2 cellular contexts compared by ENCODE assay signal in the genomic region with DNA sequence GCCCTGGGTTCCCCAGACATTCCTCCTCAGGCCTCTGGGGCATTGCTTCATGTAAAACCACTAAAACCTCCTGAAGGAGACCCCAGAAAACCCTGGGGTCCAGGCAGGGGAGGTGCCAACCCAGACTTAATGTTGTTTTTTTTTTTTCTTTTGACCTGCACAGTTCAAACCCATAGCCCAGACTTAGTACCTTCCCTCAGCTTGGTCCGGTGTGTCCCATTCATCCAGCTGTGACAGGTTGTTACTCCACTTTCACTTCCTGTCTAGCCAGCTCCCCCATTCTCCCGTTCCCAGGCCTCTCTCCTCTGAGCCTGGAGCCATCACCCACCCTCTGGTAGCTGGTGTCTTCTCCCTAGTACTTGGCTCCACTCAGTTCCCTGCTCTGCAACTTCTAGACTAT.
A peak's percentile ranks its signal among the peaks of the same experiment; 100 is the strongest.
TF ChIP-seq lines count a peak whose summit lies in the region.

No MANE protein-coding gene starts in this region.

TF ChIP-seq in A549, 52 proteins besides CTCF, POLR2A, EP300 and RAD21:
- TF ChIP-seq NR3C1 (IDR thresholded peaks at IDR 0.05): no peak
- TF ChIP-seq TFCP2L1 (CRISPR knock-in tag; IDR thresholded peaks at IDR 0.05): no peak
- no peak for TF ChIP-seq BHLHE40 (IDR thresholded peaks at IDR 0.05; ENCODE audit: low read depth, low read length)
- TF ChIP-seq KDM1A (IDR thresholded peaks at IDR 0.05; ENCODE audit: low read depth): no peak
- TF ChIP-seq SREBF2 (IDR thresholded peaks at IDR 0.05): no peak
- no peak for TF ChIP-seq CHD4 (IDR thresholded peaks at IDR 0.05; ENCODE audit: borderline replicate concordance)
- no peak for TF ChIP-seq EHMT2 (IDR thresholded peaks at IDR 0.05; ENCODE audit: low read depth)
- no peak for TF ChIP-seq ZNF302 (CRISPR knock-in tag; IDR thresholded peaks at IDR 0.05)
- no peak for TF ChIP-seq NPAS2 (CRISPR knock-in tag; IDR thresholded peaks at IDR 0.05; ENCODE audit: borderline replicate concordance)
- TF ChIP-seq FOSL2 (IDR thresholded peaks at IDR 0.05): no peak
- TF ChIP-seq FOSL2 (CRISPR knock-in tag; IDR thresholded peaks at IDR 0.05): no peak
- no peak for TF ChIP-seq HOXB13 (CRISPR knock-in tag; IDR thresholded peaks at IDR 0.05; ENCODE audit: low read depth)
- no peak for TF ChIP-seq JUNB (IDR thresholded peaks at IDR 0.05)
- TF ChIP-seq, protein P1, sequence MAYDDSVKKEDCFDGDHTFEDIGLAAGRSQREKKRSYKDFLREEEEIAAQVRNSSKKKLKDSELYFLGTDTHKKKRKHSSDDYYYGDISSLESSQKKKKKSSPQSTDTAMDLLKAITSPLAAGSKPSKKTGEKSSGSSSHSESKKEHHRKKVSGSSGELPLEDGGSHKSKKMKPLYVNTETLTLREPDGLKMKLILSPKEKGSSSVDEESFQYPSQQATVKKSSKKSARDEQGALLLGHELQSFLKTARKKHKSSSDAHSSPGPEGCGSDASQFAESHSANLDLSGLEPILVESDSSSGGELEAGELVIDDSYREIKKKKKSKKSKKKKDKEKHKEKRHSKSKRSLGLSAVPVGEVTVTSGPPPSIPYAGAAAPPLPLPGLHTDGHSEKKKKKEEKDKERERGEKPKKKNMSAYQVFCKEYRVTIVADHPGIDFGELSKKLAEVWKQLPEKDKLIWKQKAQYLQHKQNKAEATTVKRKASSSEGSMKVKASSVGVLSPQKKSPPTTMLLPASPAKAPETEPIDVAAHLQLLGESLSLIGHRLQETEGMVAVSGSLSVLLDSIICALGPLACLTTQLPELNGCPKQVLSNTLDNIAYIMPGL (CRISPR knock-in tag; IDR thresholded peaks at IDR 0.05; ENCODE audit: borderline replicate concordance): no peak
- TF ChIP-seq, protein P2, sequence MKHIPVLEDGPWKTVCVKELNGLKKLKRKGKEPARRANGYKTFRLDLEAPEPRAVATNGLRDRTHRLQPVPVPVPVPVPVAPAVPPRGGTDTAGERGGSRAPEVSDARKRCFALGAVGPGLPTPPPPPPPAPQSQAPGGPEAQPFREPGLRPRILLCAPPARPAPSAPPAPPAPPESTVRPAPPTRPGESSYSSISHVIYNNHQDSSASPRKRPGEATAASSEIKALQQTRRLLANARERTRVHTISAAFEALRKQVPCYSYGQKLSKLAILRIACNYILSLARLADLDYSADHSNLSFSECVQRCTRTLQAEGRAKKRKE (CRISPR knock-in tag; IDR thresholded peaks at IDR 0.05; ENCODE audit: low read depth): no peak

TF ChIP-seq in Ishikawa, 13 proteins besides CTCF, POLR2A, EP300 and RAD21:
- TF ChIP-seq, protein P3, sequence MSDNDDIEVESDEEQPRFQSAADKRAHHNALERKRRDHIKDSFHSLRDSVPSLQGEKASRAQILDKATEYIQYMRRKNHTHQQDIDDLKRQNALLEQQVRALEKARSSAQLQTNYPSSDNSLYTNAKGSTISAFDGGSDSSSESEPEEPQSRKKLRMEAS (IDR thresholded peaks at IDR 0.05): no peak
- TF ChIP-seq TCF12 (IDR thresholded peaks at IDR 0.05; ENCODE audit: low read depth) (peak; percentile 44; the same call in 1 of the 2 replicates), ZBTB7A (IDR thresholded peaks at IDR 0.05; ENCODE audit: low read depth) (no peak), CEBPB (IDR thresholded peaks at IDR 0.05) (no peak), NFIC (IDR thresholded peaks at IDR 0.05) (peak; percentile 9; the same call in 1 of the 2 replicates), CREB1 (IDR thresholded peaks at IDR 0.05; ENCODE audit: low read depth) (no peak), FOXM1 (IDR thresholded peaks at IDR 0.05; ENCODE audit: borderline replicate concordance, low read depth) (no peak), TEAD4 (IDR thresholded peaks at IDR 0.05) (no peak), YY1 (IDR thresholded peaks at IDR 0.05; ENCODE audit: low read depth) (no peak), TAF1 (IDR thresholded peaks at IDR 0.05; ENCODE audit: low read depth) (no peak)
- TF ChIP-seq, protein P4, sequence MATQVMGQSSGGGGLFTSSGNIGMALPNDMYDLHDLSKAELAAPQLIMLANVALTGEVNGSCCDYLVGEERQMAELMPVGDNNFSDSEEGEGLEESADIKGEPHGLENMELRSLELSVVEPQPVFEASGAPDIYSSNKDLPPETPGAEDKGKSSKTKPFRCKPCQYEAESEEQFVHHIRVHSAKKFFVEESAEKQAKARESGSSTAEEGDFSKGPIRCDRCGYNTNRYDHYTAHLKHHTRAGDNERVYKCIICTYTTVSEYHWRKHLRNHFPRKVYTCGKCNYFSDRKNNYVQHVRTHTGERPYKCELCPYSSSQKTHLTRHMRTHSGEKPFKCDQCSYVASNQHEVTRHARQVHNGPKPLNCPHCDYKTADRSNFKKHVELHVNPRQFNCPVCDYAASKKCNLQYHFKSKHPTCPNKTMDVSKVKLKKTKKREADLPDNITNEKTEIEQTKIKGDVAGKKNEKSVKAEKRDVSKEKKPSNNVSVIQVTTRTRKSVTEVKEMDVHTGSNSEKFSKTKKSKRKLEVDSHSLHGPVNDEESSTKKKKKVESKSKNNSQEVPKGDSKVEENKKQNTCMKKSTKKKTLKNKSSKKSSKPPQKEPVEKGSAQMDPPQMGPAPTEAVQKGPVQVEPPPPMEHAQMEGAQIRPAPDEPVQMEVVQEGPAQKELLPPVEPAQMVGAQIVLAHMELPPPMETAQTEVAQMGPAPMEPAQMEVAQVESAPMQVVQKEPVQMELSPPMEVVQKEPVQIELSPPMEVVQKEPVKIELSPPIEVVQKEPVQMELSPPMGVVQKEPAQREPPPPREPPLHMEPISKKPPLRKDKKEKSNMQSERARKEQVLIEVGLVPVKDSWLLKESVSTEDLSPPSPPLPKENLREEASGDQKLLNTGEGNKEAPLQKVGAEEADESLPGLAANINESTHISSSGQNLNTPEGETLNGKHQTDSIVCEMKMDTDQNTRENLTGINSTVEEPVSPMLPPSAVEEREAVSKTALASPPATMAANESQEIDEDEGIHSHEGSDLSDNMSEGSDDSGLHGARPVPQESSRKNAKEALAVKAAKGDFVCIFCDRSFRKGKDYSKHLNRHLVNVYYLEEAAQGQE (IDR thresholded peaks at IDR 0.05; ENCODE audit: low read depth): no peak
